Comparison of ENCODE assay signal across 1 cellular context in the genomic region with DNA sequence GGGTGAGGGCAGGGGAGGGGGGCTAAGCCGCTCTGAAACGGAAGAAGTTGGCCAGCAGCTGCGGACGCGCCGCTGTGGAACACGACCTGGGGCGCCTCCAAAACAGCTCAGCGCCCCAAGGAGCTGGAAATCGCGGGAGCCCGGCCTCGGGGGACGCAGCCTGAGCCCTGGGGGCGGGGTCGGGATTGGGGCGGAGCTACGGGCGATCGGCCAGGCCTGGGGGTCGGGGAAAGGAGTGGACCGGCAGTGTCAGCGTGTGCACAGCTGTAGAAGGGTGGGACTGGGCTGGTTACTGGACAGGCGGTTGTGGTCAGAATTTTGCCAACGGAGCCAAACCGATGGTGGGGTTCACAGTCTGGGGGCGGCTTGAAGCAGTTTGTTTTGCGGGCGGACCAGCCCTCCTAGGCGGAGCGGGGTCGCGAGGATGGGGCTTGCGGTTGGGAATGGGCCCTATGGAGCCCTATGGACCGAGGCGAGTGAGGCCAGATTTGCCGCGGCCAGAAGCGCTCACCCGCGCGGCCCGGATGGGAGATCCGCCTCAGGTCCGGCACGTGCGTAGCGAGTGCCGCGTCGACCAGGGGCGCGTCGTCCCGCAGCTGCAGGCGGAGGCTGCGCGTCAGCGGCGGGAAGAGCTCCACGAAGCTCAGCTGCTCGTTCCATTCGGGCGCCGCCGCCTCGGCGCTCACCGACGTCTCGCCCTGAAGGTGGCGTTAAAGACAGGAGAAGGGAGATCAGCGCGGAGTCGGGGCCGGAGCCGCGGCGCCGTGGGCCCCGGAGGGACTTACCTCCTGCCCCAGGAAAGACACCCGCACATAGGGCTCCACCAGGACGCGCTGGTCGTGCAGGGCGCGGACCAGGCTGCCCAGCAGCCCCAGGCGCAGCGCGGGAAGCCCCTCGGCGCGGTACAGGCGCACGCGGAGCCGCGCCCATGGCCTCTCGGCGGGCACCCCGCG.
TF ChIP-seq lines count a peak whose summit lies in the region.

No MANE protein-coding gene starts in this region.

TF ChIP-seq in K562, 482 proteins besides CTCF, POLR2A, EP300 and RAD21 (continued from another document and continues in another):
- TF ChIP-seq, protein P1, sequence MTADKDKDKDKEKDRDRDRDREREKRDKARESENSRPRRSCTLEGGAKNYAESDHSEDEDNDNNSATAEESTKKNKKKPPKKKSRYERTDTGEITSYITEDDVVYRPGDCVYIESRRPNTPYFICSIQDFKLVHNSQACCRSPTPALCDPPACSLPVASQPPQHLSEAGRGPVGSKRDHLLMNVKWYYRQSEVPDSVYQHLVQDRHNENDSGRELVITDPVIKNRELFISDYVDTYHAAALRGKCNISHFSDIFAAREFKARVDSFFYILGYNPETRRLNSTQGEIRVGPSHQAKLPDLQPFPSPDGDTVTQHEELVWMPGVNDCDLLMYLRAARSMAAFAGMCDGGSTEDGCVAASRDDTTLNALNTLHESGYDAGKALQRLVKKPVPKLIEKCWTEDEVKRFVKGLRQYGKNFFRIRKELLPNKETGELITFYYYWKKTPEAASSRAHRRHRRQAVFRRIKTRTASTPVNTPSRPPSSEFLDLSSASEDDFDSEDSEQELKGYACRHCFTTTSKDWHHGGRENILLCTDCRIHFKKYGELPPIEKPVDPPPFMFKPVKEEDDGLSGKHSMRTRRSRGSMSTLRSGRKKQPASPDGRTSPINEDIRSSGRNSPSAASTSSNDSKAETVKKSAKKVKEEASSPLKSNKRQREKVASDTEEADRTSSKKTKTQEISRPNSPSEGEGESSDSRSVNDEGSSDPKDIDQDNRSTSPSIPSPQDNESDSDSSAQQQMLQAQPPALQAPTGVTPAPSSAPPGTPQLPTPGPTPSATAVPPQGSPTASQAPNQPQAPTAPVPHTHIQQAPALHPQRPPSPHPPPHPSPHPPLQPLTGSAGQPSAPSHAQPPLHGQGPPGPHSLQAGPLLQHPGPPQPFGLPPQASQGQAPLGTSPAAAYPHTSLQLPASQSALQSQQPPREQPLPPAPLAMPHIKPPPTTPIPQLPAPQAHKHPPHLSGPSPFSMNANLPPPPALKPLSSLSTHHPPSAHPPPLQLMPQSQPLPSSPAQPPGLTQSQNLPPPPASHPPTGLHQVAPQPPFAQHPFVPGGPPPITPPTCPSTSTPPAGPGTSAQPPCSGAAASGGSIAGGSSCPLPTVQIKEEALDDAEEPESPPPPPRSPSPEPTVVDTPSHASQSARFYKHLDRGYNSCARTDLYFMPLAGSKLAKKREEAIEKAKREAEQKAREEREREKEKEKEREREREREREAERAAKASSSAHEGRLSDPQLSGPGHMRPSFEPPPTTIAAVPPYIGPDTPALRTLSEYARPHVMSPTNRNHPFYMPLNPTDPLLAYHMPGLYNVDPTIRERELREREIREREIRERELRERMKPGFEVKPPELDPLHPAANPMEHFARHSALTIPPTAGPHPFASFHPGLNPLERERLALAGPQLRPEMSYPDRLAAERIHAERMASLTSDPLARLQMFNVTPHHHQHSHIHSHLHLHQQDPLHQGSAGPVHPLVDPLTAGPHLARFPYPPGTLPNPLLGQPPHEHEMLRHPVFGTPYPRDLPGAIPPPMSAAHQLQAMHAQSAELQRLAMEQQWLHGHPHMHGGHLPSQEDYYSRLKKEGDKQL (CRISPR knock-in tag; IDR thresholded peaks at IDR 0.05; ENCODE audit: borderline replicate concordance): peak; percentile 38; the same call in 1 of the 2 replicates
- TF ChIP-seq FOXK2 (conservative IDR thresholded peaks at IDR 0.05 in 1 of 2, IDR thresholded peaks at IDR 0.05 in 1 of 2; ENCODE audit: low read depth in 2 of 2) (no peak), ZNF143 (CRISPR knock-in tag; IDR thresholded peaks at IDR 0.05) (no peak), CREBBP (IDR thresholded peaks at IDR 0.05; ENCODE audit: low read depth, low read length) (no peak), TEAD4 (IDR thresholded peaks at IDR 0.05; ENCODE audit: low read length) (peak; percentile 60; the same call in 1 of the 2 replicates), TEAD4 (CRISPR knock-in tag; IDR thresholded peaks at IDR 0.05; ENCODE audit: borderline replicate concordance) (0 out of 2 replicates have a peak, but pooled peaks have one; percentile 29), SRSF7 (optimal IDR thresholded peaks at IDR 0.05; ENCODE audit: low read depth, low read length) (no peak), MYC (IDR thresholded peaks at IDR 0.05; ENCODE audit: low read depth, low read length) (peak; percentile 55; the same call in 1 of the 2 replicates), MYC (CRISPR knock-in tag; IDR thresholded peaks at IDR 0.05; ENCODE audit: borderline replicate concordance, low read depth) (no peak), SMAD1 (IDR thresholded peaks at IDR 0.05; ENCODE audit: low read depth, low read length, partially characterized antibody) (no peak), TCFL5 (CRISPR knock-in tag; conservative IDR thresholded peaks at IDR 0.05) (no peak), ZC3H11A (IDR thresholded peaks at IDR 0.05; ENCODE audit: low read depth, low read length) (no peak), GABPA (tag; conservative IDR thresholded peaks at IDR 0.05; ENCODE audit: low read depth) (no peak), ZNF584 (CRISPR knock-in tag; IDR thresholded peaks at IDR 0.05; ENCODE audit: low read depth) (no peak), ZNF232 (CRISPR knock-in tag; IDR thresholded peaks at IDR 0.05) (peak; percentile 94; the same call in 1 of the 2 replicates), TAF1 (IDR thresholded peaks at IDR 0.05; ENCODE audit: control insufficient read depth, extremely low read depth, insufficient read depth, low read length, severe bottlenecking) (no peak), PHTF2 (CRISPR knock-in tag; IDR thresholded peaks at IDR 0.05) (no peak), ZNF124 (CRISPR knock-in tag; IDR thresholded peaks at IDR 0.05) (no peak), HNRNPUL1 (IDR thresholded peaks at IDR 0.05; ENCODE audit: low read length) (no peak), HMG20A (CRISPR knock-in tag; conservative IDR thresholded peaks at IDR 0.05) (no peak), MTA2 (IDR thresholded peaks at IDR 0.05; ENCODE audit: low read depth) (no peak), PHF21A (IDR thresholded peaks at IDR 0.05; ENCODE audit: borderline replicate concordance, low read depth) (peak; percentile 53; the same call in 1 of the 2 replicates), ZZZ3 (IDR thresholded peaks at IDR 0.05) (no peak)
- TF ChIP-seq, protein P2, sequence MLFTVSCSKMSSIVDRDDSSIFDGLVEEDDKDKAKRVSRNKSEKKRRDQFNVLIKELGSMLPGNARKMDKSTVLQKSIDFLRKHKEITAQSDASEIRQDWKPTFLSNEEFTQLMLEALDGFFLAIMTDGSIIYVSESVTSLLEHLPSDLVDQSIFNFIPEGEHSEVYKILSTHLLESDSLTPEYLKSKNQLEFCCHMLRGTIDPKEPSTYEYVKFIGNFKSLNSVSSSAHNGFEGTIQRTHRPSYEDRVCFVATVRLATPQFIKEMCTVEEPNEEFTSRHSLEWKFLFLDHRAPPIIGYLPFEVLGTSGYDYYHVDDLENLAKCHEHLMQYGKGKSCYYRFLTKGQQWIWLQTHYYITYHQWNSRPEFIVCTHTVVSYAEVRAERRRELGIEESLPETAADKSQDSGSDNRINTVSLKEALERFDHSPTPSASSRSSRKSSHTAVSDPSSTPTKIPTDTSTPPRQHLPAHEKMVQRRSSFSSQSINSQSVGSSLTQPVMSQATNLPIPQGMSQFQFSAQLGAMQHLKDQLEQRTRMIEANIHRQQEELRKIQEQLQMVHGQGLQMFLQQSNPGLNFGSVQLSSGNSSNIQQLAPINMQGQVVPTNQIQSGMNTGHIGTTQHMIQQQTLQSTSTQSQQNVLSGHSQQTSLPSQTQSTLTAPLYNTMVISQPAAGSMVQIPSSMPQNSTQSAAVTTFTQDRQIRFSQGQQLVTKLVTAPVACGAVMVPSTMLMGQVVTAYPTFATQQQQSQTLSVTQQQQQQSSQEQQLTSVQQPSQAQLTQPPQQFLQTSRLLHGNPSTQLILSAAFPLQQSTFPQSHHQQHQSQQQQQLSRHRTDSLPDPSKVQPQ (CRISPR knock-in tag; IDR thresholded peaks at IDR 0.05; ENCODE audit: borderline replicate concordance): no peak
- TF ChIP-seq, protein P3, sequence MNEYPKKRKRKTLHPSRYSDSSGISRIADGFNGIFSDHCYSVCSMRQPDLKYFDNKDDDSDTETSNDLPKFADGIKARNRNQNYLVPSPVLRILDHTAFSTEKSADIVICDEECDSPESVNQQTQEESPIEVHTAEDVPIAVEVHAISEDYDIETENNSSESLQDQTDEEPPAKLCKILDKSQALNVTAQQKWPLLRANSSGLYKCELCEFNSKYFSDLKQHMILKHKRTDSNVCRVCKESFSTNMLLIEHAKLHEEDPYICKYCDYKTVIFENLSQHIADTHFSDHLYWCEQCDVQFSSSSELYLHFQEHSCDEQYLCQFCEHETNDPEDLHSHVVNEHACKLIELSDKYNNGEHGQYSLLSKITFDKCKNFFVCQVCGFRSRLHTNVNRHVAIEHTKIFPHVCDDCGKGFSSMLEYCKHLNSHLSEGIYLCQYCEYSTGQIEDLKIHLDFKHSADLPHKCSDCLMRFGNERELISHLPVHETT (CRISPR knock-in tag; conservative IDR thresholded peaks at IDR 0.05 in 1 of 2, IDR thresholded peaks at IDR 0.05 in 1 of 2): no peak
- TF ChIP-seq, protein P4, sequence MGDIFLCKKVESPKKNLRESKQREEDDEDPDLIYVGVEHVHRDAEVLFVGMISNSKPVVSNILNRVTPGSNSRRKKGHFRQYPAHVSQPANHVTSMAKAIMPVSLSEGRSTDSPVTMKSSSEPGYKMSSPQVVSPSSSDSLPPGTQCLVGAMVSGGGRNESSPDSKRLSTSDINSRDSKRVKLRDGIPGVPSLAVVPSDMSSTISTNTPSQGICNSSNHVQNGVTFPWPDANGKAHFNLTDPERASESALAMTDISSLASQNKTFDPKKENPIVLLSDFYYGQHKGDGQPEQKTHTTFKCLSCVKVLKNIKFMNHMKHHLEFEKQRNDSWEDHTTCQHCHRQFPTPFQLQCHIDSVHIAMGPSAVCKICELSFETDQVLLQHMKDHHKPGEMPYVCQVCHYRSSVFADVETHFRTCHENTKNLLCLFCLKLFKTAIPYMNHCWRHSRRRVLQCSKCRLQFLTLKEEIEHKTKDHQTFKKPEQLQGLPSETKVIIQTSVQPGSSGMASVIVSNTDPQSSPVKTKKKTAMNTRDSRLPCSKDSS (IDR thresholded peaks at IDR 0.05; ENCODE audit: low read depth, partially characterized antibody): no peak
- TF ChIP-seq, protein P5, sequence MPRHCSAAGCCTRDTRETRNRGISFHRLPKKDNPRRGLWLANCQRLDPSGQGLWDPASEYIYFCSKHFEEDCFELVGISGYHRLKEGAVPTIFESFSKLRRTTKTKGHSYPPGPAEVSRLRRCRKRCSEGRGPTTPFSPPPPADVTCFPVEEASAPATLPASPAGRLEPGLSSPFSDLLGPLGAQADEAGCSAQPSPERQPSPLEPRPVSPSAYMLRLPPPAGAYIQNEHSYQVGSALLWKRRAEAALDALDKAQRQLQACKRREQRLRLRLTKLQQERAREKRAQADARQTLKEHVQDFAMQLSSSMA (CRISPR knock-in tag; IDR thresholded peaks at IDR 0.05): no peak
- TF ChIP-seq, protein P6, sequence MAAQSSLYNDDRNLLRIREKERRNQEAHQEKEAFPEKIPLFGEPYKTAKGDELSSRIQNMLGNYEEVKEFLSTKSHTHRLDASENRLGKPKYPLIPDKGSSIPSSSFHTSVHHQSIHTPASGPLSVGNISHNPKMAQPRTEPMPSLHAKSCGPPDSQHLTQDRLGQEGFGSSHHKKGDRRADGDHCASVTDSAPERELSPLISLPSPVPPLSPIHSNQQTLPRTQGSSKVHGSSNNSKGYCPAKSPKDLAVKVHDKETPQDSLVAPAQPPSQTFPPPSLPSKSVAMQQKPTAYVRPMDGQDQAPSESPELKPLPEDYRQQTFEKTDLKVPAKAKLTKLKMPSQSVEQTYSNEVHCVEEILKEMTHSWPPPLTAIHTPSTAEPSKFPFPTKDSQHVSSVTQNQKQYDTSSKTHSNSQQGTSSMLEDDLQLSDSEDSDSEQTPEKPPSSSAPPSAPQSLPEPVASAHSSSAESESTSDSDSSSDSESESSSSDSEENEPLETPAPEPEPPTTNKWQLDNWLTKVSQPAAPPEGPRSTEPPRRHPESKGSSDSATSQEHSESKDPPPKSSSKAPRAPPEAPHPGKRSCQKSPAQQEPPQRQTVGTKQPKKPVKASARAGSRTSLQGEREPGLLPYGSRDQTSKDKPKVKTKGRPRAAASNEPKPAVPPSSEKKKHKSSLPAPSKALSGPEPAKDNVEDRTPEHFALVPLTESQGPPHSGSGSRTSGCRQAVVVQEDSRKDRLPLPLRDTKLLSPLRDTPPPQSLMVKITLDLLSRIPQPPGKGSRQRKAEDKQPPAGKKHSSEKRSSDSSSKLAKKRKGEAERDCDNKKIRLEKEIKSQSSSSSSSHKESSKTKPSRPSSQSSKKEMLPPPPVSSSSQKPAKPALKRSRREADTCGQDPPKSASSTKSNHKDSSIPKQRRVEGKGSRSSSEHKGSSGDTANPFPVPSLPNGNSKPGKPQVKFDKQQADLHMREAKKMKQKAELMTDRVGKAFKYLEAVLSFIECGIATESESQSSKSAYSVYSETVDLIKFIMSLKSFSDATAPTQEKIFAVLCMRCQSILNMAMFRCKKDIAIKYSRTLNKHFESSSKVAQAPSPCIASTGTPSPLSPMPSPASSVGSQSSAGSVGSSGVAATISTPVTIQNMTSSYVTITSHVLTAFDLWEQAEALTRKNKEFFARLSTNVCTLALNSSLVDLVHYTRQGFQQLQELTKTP (IDR thresholded peaks at IDR 0.05; ENCODE audit: low read depth in 1 of 2, partially characterized antibody in 2 of 2): no peak
- TF ChIP-seq, protein P7, sequence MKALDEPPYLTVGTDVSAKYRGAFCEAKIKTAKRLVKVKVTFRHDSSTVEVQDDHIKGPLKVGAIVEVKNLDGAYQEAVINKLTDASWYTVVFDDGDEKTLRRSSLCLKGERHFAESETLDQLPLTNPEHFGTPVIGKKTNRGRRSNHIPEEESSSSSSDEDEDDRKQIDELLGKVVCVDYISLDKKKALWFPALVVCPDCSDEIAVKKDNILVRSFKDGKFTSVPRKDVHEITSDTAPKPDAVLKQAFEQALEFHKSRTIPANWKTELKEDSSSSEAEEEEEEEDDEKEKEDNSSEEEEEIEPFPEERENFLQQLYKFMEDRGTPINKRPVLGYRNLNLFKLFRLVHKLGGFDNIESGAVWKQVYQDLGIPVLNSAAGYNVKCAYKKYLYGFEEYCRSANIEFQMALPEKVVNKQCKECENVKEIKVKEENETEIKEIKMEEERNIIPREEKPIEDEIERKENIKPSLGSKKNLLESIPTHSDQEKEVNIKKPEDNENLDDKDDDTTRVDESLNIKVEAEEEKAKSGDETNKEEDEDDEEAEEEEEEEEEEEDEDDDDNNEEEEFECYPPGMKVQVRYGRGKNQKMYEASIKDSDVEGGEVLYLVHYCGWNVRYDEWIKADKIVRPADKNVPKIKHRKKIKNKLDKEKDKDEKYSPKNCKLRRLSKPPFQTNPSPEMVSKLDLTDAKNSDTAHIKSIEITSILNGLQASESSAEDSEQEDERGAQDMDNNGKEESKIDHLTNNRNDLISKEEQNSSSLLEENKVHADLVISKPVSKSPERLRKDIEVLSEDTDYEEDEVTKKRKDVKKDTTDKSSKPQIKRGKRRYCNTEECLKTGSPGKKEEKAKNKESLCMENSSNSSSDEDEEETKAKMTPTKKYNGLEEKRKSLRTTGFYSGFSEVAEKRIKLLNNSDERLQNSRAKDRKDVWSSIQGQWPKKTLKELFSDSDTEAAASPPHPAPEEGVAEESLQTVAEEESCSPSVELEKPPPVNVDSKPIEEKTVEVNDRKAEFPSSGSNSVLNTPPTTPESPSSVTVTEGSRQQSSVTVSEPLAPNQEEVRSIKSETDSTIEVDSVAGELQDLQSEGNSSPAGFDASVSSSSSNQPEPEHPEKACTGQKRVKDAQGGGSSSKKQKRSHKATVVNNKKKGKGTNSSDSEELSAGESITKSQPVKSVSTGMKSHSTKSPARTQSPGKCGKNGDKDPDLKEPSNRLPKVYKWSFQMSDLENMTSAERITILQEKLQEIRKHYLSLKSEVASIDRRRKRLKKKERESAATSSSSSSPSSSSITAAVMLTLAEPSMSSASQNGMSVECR (CRISPR knock-in tag; IDR thresholded peaks at IDR 0.05): peak; percentile 72
